ENCODE assay signal across 29 cellular contexts in genomic region chr15:77476999-77477398, GRCh38.
"Had no signal": no experiment of that assay in that cellular context is flagged by ENCODE, and none has a peak within 500 bp of the region (broad histone marks: within the 10 kb centered on the region; RNA-seq: fewer than 3 reads in every experiment).

No MANE protein-coding gene starts in this region.

- H3K27me3 Mint-ChIP-seq: activated CD4-positive, alpha-beta T cell treated with anti-CD3 and anti-CD28 coated beads for 36 hours; activated CD4-positive, alpha-beta T cell treated with anti-CD3 and anti-CD28 coated beads, Interleukin-2, amount 10 ng/mL, durations not matched to agents 7 days and 5 days; activated naive CD4-positive, alpha-beta T cell treated with anti-CD3 and anti-CD28 coated beads, Interleukin-2, amount 50 U/mL, for 24 hours; activated T-cell treated with anti-CD3 and anti-CD28 coated beads, Interleukin-2, amount 50 U/mL, for 24 hours; central memory CD8-positive, alpha-beta T cell had no signal

- H3K4me3 ChIP-seq: ascending aorta, cardiac muscle cell, SJCRH30, SK-N-MC had no signal

- H3K9me3 ChIP-seq: ascending aorta, SJCRH30 had no signal

- H3K9me3 Mint-ChIP-seq: activated CD4-positive, alpha-beta T cell treated with anti-CD3 and anti-CD28 coated beads, Interleukin-2, amount 10 ng/mL, durations not matched to agents 7 days and 5 days; activated naive CD4-positive, alpha-beta T cell treated with anti-CD3 and anti-CD28 coated beads, Interleukin-2, amount 50 U/mL, for 24 hours; activated T-cell treated with anti-CD3 and anti-CD28 coated beads, Interleukin-2, amount 50 U/mL, for 24 hours; activated T-helper 2 cell treated with anti-CD3 and anti-CD28 coated beads, Interferon-gamma antibody, Interleukin-2, Interleukin-4, amounts not matched to agents 10 μg/mL and 5 μg/mL and 100 μg/mL, durations not matched to agents 14 hours and 24 hours and 36 hours; central memory CD8-positive, alpha-beta T cell had no signal

- H3K27me3 ChIP-seq: ascending aorta, cardiac muscle cell, SJCRH30 had no signal

- H3K27ac Mint-ChIP-seq: activated CD4-positive, alpha-beta T cell treated with anti-CD3 and anti-CD28 coated beads for 36 hours; activated CD4-positive, alpha-beta T cell treated with anti-CD3 and anti-CD28 coated beads, Interleukin-2, amount 10 ng/mL, durations not matched to agents 7 days and 5 days; activated CD8-positive, alpha-beta T cell treated with anti-CD3 and anti-CD28 coated beads, Interleukin-2, amount 10 ng/mL, durations not matched to agents 7 days and 5 days; activated naive CD4-positive, alpha-beta T cell treated with anti-CD3 and anti-CD28 coated beads, Interleukin-2, amount 50 U/mL, for 24 hours; activated T-cell treated with anti-CD3 and anti-CD28 coated beads, Interleukin-2, amount 50 U/mL, for 24 hours; activated T-helper 2 cell treated with anti-CD3 and anti-CD28 coated beads, Interferon-gamma antibody, Interleukin-2, Interleukin-4, amounts not matched to agents 10 μg/mL and 5 μg/mL and 100 μg/mL, durations not matched to agents 14 hours and 24 hours and 36 hours had no signal

- H3K27ac ChIP-seq: ascending aorta, cardiac muscle cell, SJCRH30 had no signal

- H3K4me1 ChIP-seq: ascending aorta, SJCRH30 had no signal

- H3K4me3 Mint-ChIP-seq: activated CD4-positive, alpha-beta T cell treated with anti-CD3 and anti-CD28 coated beads for 36 hours; activated CD4-positive, alpha-beta T cell treated with anti-CD3 and anti-CD28 coated beads, Interleukin-2, amount 10 ng/mL, durations not matched to agents 7 days and 5 days; activated CD8-positive, alpha-beta T cell treated with anti-CD3 and anti-CD28 coated beads, Interleukin-2, amount 10 ng/mL, durations not matched to agents 7 days and 5 days; activated naive CD4-positive, alpha-beta T cell treated with anti-CD3 and anti-CD28 coated beads, Interleukin-2, amount 50 U/mL, for 24 hours; activated T-cell treated with anti-CD3 and anti-CD28 coated beads, Interleukin-2, amount 50 U/mL, for 24 hours; central memory CD8-positive, alpha-beta T cell had no signal

- H3K4me1 Mint-ChIP-seq: activated naive CD4-positive, alpha-beta T cell treated with anti-CD3 and anti-CD28 coated beads, Interleukin-2, amount 50 U/mL, for 24 hours; central memory CD8-positive, alpha-beta T cell had no signal

- DNase-seq: activated CD4-positive, alpha-beta T cell treated with anti-CD3 and anti-CD28 coated beads for 36 hours; activated CD4-positive, alpha-beta T cell treated with anti-CD3 and anti-CD28 coated beads, Interleukin-2, amount 10 ng/mL, durations not matched to agents 7 days and 5 days; activated CD4-positive, alpha-beta T cell treated with anti-CD3 and anti-CD28 coated beads, Interleukin-2, amount 50 U/mL, for 48 hours; activated CD8-positive, alpha-beta T cell treated with anti-CD3 and anti-CD28 coated beads, Interleukin-2, amount 10 ng/mL, durations not matched to agents 7 days and 5 days; activated gamma-delta T cell; activated naive CD4-positive, alpha-beta T cell treated with Interleukin-2 at 50 U/mL for 16 hours; activated T-cell treated with anti-CD3 and anti-CD28 coated beads, Interleukin-2, amount 50 U/mL, for 24 hours; amniotic stem cell; Karpas-422; KBM-7; NCI-H1048; NCI-H1105 treated with DMSO at 0.1 percent for 48 hours; NCI-H1436; NCI-H1694; NCI-H1930; NCI-H2081 treated with DMSO at 0.1 percent for 48 hours; NCI-H345; NCI-H524 treated with DMSO at 0.1 percent for 48 hours; SHP77; SJCRH30; T1000 had no signal

- ATAC-seq: activated CD4-positive, alpha-beta T cell treated with anti-CD3 and anti-CD28 coated beads for 36 hours; activated CD4-positive, CD25-positive, alpha-beta regulatory T cell treated with anti-CD3 and anti-CD28 coated beads, Interleukin-2, amount 50 U/mL, for 24 hours; activated CD8-positive, alpha-beta T cell treated with anti-CD3 and anti-CD28 coated beads, Interleukin-2, amount 10 ng/mL, durations not matched to agents 7 days and 5 days; Panc1 had no signal
